Comparison of ENCODE assay signal across 8 cellular contexts in genomic region chr4:11428161-11428700, GRCh38. TPM values are rescaled to one million over a fixed set of nuclear protein-coding genes. Genes with fewer than 3 reads are reported as not detected.
A peak's percentile ranks its signal among the peaks of the same experiment; 100 is the strongest.
DNase-seq lines count a peak whose midpoint lies in the region; ATAC-seq and TF ChIP-seq lines count a peak whose summit lies in the region.

No MANE protein-coding gene starts in this region.

- DNase-seq in activated CD8-positive, alpha-beta T cell treated with anti-CD3 and anti-CD28 coated beads for 36 hours: peak; percentile 3
- DNase-seq in right cardiac atrium (peak in 1 of 3 donors; percentile 49), NCI-H1436 treated with DMSO at 0.1 percent for 48 hours (lab: John Stamatoyannopoulos, UW) (no peak), SIG-M5 treated with dmso at 0.1 percent for 504 hours (lab: John Stamatoyannopoulos, UW; ENCODE audit: unreplicated experiment) (no peak), NCI-H1694 treated with DMSO at 0.1 percent for 48 hours (lab: John Stamatoyannopoulos, UW) (no peak)
- peak; percentile 23 for DNase-seq in stimulated activated CD8-positive, alpha-beta memory T cell treated with anti-CD3 and anti-CD28 coated beads, Interleukin-4, amount 100 ng/mL, for 48 hours

- no peak for TF ChIP-seq CTCF in HEK293 (tag by site-specific recombination; IDR thresholded peaks at IDR 0.05)
- no peak for TF ChIP-seq CTCF in activated CD8-positive, alpha-beta T cell treated with anti-CD3 and anti-CD28 coated beads for 36 hours (IDR thresholded peaks at IDR 0.05)

- H3K27me3 ChIP-seq in right cardiac atrium (ENCODE audit: control insufficient read depth, insufficient read depth): no peaks in the 10 kb centered on the region

- peak overlapping the region; percentile 58 for H3K4me3 Mint-ChIP-seq in activated CD8-positive, alpha-beta T cell treated with anti-CD3 and anti-CD28 coated beads for 36 hours

- H3K36me3 Mint-ChIP-seq in activated CD8-positive, alpha-beta T cell treated with anti-CD3 and anti-CD28 coated beads for 36 hours (ENCODE audit: low read depth): no peaks in the 10 kb centered on the region

- H3K36me3 ChIP-seq in HEK293 (ENCODE audit: control insufficient read depth in 2 of 2, insufficient read depth in 1 of 2, low read length in 2 of 2): no peaks in the 10 kb centered on the region

- no peak overlapping the region for H3K27ac Mint-ChIP-seq in activated CD8-positive, alpha-beta T cell treated with anti-CD3 and anti-CD28 coated beads for 36 hours

- intact Hi-C loops in activated CD8-positive, alpha-beta T cell treated with anti-CD3 and anti-CD28 coated beads for 36 hours (cut with micrococcal nuclease): loop anchor here (5.0 kb wide), 1 partner anchor 846 kb away; no protein-coding TSS in a partner anchor
- intact Hi-C loops in right cardiac atrium (cut with DNase I): loop anchor here in 2 of 4 donors (5.0 to 10.0 kb wide), 3 partner anchors 307 to 843 kb away; no protein-coding TSS in a partner anchor

- peak overlapping the region; percentile 69; the same call in 1 of the 2 replicates for H3K4me3 ChIP-seq in GM08714 (ENCODE audit: low read length)
- H3K4me3 ChIP-seq in HEK293 (ENCODE audit: low read depth, low read length): peak overlapping the region; percentile 53
- H3K4me3 ChIP-seq in right cardiac atrium (ENCODE audit: low read length): peak overlapping the region; percentile 46

- peaks cover 12% of the 10 kb centered on the region for H3K4me1 Mint-ChIP-seq in activated CD8-positive, alpha-beta T cell treated with anti-CD3 and anti-CD28 coated beads for 36 hours (ENCODE audit: low read depth)

- WGBS in right cardiac atrium: under 1% methylated on average over 26 of the region's 26 CpGs

- no peak for ATAC-seq in activated CD8-positive, alpha-beta T cell treated with anti-CD3 and anti-CD28 coated beads for 36 hours
- ATAC-seq in right cardiac atrium: peak; percentile 2 to 13

- H3K4me1 ChIP-seq in HEK293 (ENCODE audit: control insufficient read depth, insufficient read depth, low read length) (no peaks in the 10 kb centered on the region; the same call in 1 of the 2 replicates), right cardiac atrium (ENCODE audit: control insufficient read depth, insufficient read depth, low read length) (peaks cover 4% of the 10 kb centered on the region)

- peaks cover 40% of the 10 kb centered on the region for H3K27me3 Mint-ChIP-seq in activated CD8-positive, alpha-beta T cell treated with anti-CD3 and anti-CD28 coated beads for 36 hours

- CTCF ChIA-PET in HEK293 (lab: Yijun Ruan, JAX): no interaction called here
- CTCF ChIA-PET in activated CD8-positive, alpha-beta T cell treated with anti-CD3 and anti-CD28 coated beads for 36 hours (lab: Charles Lee): no interaction called here

- H3K9me3 ChIP-seq in HEK293 (ENCODE audit: control insufficient read depth, insufficient read depth, low read depth, low read length) (no peaks in the 10 kb centered on the region), right cardiac atrium (ENCODE audit: control insufficient read depth, low read length) (no peaks in the 10 kb centered on the region)

- no peaks in the 10 kb centered on the region for H3K9me3 Mint-ChIP-seq in activated CD8-positive, alpha-beta T cell treated with anti-CD3 and anti-CD28 coated beads for 36 hours

- H3K27ac ChIP-seq in HEK293 (ENCODE audit: extremely low read depth, low read depth, low read length): no peak overlapping the region
- H3K27ac ChIP-seq in right cardiac atrium (ENCODE audit: low read length): no peak overlapping the region

- POLR2A ChIA-PET in HEK293 (lab: Yijun Ruan, JAX): no interaction called here
- POLR2A ChIA-PET in activated CD8-positive, alpha-beta T cell treated with anti-CD3 and anti-CD28 coated beads for 36 hours (lab: Charles Lee): no interaction called here

TF ChIP-seq in HEK293, 187 proteins besides CTCF, POLR2A, EP300 and RAD21:
- TF ChIP-seq, protein P1, sequence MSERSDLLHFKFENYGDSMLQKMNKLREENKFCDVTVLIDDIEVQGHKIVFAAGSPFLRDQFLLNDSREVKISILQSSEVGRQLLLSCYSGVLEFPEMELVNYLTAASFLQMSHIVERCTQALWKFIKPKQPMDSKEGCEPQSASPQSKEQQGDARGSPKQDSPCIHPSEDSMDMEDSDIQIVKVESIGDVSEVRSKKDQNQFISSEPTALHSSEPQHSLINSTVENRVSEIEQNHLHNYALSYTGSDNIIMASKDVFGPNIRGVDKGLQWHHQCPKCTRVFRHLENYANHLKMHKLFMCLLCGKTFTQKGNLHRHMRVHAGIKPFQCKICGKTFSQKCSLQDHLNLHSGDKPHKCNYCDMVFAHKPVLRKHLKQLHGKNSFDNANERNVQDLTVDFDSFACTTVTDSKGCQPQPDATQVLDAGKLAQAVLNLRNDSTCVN (tag by site-specific recombination; optimal IDR thresholded peaks at IDR 0.05): no peak
- TF ChIP-seq, protein P2, sequence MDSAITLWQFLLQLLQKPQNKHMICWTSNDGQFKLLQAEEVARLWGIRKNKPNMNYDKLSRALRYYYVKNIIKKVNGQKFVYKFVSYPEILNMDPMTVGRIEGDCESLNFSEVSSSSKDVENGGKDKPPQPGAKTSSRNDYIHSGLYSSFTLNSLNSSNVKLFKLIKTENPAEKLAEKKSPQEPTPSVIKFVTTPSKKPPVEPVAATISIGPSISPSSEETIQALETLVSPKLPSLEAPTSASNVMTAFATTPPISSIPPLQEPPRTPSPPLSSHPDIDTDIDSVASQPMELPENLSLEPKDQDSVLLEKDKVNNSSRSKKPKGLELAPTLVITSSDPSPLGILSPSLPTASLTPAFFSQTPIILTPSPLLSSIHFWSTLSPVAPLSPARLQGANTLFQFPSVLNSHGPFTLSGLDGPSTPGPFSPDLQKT (IDR thresholded peaks at IDR 0.05; ENCODE audit: borderline replicate concordance, low read depth, low read length): no peak
- no peak for TF ChIP-seq HOXA7 (CRISPR knock-in tag; IDR thresholded peaks at IDR 0.05; ENCODE audit: borderline replicate concordance)
- TF ChIP-seq ZNF280C (tag by site-specific recombination; IDR thresholded peaks at IDR 0.05): no peak
- TF ChIP-seq ZNF510 (tag by site-specific recombination; IDR thresholded peaks at IDR 0.05; ENCODE audit: insufficient replicate concordance): no peak
- no peak for TF ChIP-seq ZNF530 (tag by site-specific recombination; IDR thresholded peaks at IDR 0.05; ENCODE audit: low read depth)
TF ChIP-seq in HEK293: peak in this region for 0.

RNA-seq across cellular contexts. Expression of gene HS3ST1, which starts 0.5 kb away (rescaled TPM):
- not detected for total RNA-seq in activated CD8-positive, alpha-beta T cell treated with anti-CD3 and anti-CD28 coated beads for 36 hours
- total RNA-seq in right cardiac atrium: 1 to 10 TPM; 4.7 to 9.1 (median 6.4) TPM
- 0.97 TPM for polyA plus RNA-seq in right cardiac atrium

Comparison
In these comparisons a context has a peak if more than half of its experiments do, and no peak if none do; other contexts are left out.
1. DNase-seq: peak in activated CD8-positive, alpha-beta T cell treated with anti-CD3 and anti-CD28 coated beads for 36 hours (single experiment) and stimulated activated CD8-positive, alpha-beta memory T cell treated with anti-CD3 and anti-CD28 coated beads, Interleukin-4, amount 100 ng/mL, for 48 hours (single experiment); none in NCI-H1436 treated with DMSO at 0.1 percent for 48 hours (single experiment), SIG-M5 treated with dmso at 0.1 percent for 504 hours (single experiment) and NCI-H1694 treated with DMSO at 0.1 percent for 48 hours (single experiment).
2. RNA of gene HS3ST1, which starts 0.5 kb away (total RNA-seq): 4.7 to 9.1 TPM in right cardiac atrium; not detected in activated CD8-positive, alpha-beta T cell treated with anti-CD3 and anti-CD28 coated beads for 36 hours; every median in the first group is over 4 times any median in the second.
3. Peak in every context shown above with its lines, with median percentiles within 50 percentile points of each other: H3K4me3 ChIP-seq.